Comparison of ENCODE assay signal across 15 cellular contexts in the genomic region with DNA sequence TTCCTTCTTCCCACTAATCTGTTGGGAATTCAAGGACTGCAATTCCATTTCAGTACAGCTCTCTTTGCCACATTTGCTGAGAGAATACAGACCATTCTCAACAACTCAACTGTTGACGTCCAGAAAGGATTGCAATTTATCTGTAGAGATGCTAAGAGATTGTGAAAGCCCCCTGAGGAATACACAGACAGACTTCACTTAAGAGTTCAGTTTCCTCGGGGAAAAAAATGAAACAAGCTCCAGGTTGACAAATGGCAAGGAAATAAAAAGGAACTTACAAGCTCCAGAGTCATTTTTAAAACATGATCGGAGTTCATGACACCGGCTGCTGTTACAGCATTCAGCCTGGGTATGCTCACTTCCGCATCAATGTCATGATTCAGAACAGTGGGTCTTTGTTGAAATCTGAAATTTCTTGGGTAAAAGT. TPM values are rescaled to one million over a fixed set of nuclear protein-coding genes. Genes with fewer than 3 reads are reported as not detected.
DNase-seq lines count a peak whose midpoint lies in the region; ATAC-seq and TF ChIP-seq lines count a peak whose summit lies in the region.
"Had no signal": no experiment of that assay in that cellular context is flagged by ENCODE, and none has a peak within 500 bp of the region (broad histone marks: within the 10 kb centered on the region; RNA-seq: fewer than 3 reads in every experiment).

No MANE protein-coding gene starts in this region.

- H3K4me2 ChIP-seq in skeletal muscle satellite cell (ENCODE audit: low read length): peak overlapping the region; percentile 60

- no peak overlapping the region for H3K9ac ChIP-seq in skeletal muscle satellite cell (ENCODE audit: low read depth, low read length)

- no peak for DNase-seq in left ventricle myocardium superior
- DNase-seq in activated T-cell treated with anti-CD3 and anti-CD28 coated beads, Interleukin-2, amount 50 U/mL, for 48 hours: no peak
- no peak for DNase-seq in central memory CD4-positive, alpha-beta T cell
- no peak for DNase-seq in activated CD4-positive, alpha-beta memory T cell treated with anti-CD3 and anti-CD28 coated beads, Interleukin-2, amount 10 ng/mL, durations not matched to agents 7 days and 5 days
- DNase-seq in NCI-H187 (lab: John Stamatoyannopoulos, UW): no peak
- DNase-seq: activated CD8-positive, alpha-beta T cell treated with anti-CD3 and anti-CD28 coated beads, Interleukin-2, amount 10 ng/mL, durations not matched to agents 7 days and 5 days; activated naive CD4-positive, alpha-beta T cell treated with anti-CD3 and anti-CD28 coated beads, Interleukin-2, amount 10 ng/mL, durations not matched to agents 7 days and 5 days; C1 segment of cervical spinal cord; NCI-H2107; OCI-M1; T-helper 17 cell had no signal

- H3K36me3 ChIP-seq in skeletal muscle satellite cell (ENCODE audit: insufficient read depth, low read length): no peaks in the 10 kb centered on the region

- H3K4me1 Mint-ChIP-seq in activated CD4-positive, alpha-beta memory T cell treated with anti-CD3 and anti-CD28 coated beads, Interleukin-2, amount 10 ng/mL, durations not matched to agents 7 days and 5 days: no peaks in the 10 kb centered on the region
- H3K4me1 Mint-ChIP-seq: T-helper 17 cell had no signal

- no peak overlapping the region for H3K4me3 Mint-ChIP-seq in activated CD4-positive, alpha-beta memory T cell treated with anti-CD3 and anti-CD28 coated beads, Interleukin-2, amount 10 ng/mL, durations not matched to agents 7 days and 5 days
- H3K4me3 Mint-ChIP-seq: activated CD8-positive, alpha-beta T cell treated with anti-CD3 and anti-CD28 coated beads, Interleukin-2, amount 10 ng/mL, durations not matched to agents 7 days and 5 days; activated naive CD4-positive, alpha-beta T cell treated with anti-CD3 and anti-CD28 coated beads, Interleukin-2, amount 10 ng/mL, durations not matched to agents 7 days and 5 days; T-helper 17 cell had no signal

- no peak overlapping the region for H3K27ac Mint-ChIP-seq in activated CD4-positive, alpha-beta memory T cell treated with anti-CD3 and anti-CD28 coated beads, Interleukin-2, amount 10 ng/mL, durations not matched to agents 7 days and 5 days
- H3K27ac Mint-ChIP-seq: activated CD8-positive, alpha-beta T cell treated with anti-CD3 and anti-CD28 coated beads, Interleukin-2, amount 10 ng/mL, durations not matched to agents 7 days and 5 days; activated naive CD4-positive, alpha-beta T cell treated with anti-CD3 and anti-CD28 coated beads, Interleukin-2, amount 10 ng/mL, durations not matched to agents 7 days and 5 days; T-helper 17 cell had no signal

- no peaks in the 10 kb centered on the region for H3K9me3 ChIP-seq in skeletal muscle satellite cell (replicated peaks; ENCODE audit: low read length)

- H3K9me3 Mint-ChIP-seq in activated CD4-positive, alpha-beta memory T cell treated with anti-CD3 and anti-CD28 coated beads, Interleukin-2, amount 10 ng/mL, durations not matched to agents 7 days and 5 days: no peaks in the 10 kb centered on the region

- intact Hi-C loops in left ventricle myocardium superior (cut with micrococcal nuclease): no loop called here

- ATAC-seq in GM18868 (IDR thresholded peaks at IDR 0.05; ENCODE audit: unreplicated experiment): peak; percentile 65
- ATAC-seq in SK-N-SH treated with all-trans-retinoic acid at 6 μM for 48 hours: no peak
- peak; percentile 85 for ATAC-seq in left ventricle myocardium superior
- ATAC-seq: activated CD8-positive, alpha-beta T cell treated with anti-CD3 and anti-CD28 coated beads, Interleukin-2, amount 10 ng/mL, durations not matched to agents 7 days and 5 days; T-helper 17 cell had no signal

- POLR2A ChIA-PET in activated CD4-positive, alpha-beta memory T cell treated with anti-CD3 and anti-CD28 coated beads, Interleukin-2, amount 10 ng/mL, durations not matched to agents 7 days and 5 days (lab: Charles Lee): no interaction called here

- H3K27me3 Mint-ChIP-seq in activated CD4-positive, alpha-beta memory T cell treated with anti-CD3 and anti-CD28 coated beads, Interleukin-2, amount 10 ng/mL, durations not matched to agents 7 days and 5 days: peaks cover 19% of the 10 kb centered on the region
- H3K27me3 Mint-ChIP-seq: T-helper 17 cell had no signal

- H3K27me3 ChIP-seq in skeletal muscle satellite cell (ENCODE audit: control insufficient read depth, insufficient read depth, low read length): no peaks in the 10 kb centered on the region

- H3K36me3 Mint-ChIP-seq in activated CD4-positive, alpha-beta memory T cell treated with anti-CD3 and anti-CD28 coated beads, Interleukin-2, amount 10 ng/mL, durations not matched to agents 7 days and 5 days (ENCODE audit: low read depth): no peaks in the 10 kb centered on the region

- no peak overlapping the region for H3K4me3 ChIP-seq in skeletal muscle satellite cell (ENCODE audit: low read length)

- peaks cover 11% of the 10 kb centered on the region for H3K4me1 ChIP-seq in skeletal muscle satellite cell (ENCODE audit: control insufficient read depth, insufficient read depth, low read length)

- CTCF ChIA-PET in activated CD4-positive, alpha-beta memory T cell treated with anti-CD3 and anti-CD28 coated beads, Interleukin-2, amount 10 ng/mL, durations not matched to agents 7 days and 5 days (lab: Charles Lee): interaction anchor here (0.8 to 4.0 kb wide), 2 partner anchors 10 to 13 kb away, joined by 3 to 20 read pairs; no protein-coding TSS in a partner anchor

TF ChIP-seq in SK-N-SH treated with all-trans-retinoic acid at 6 μM for 48 hours, 23 proteins besides CTCF, POLR2A, EP300 and RAD21:
- no peak for TF ChIP-seq ZNF70 (CRISPR knock-in tag; IDR thresholded peaks at IDR 0.05)
- no peak for TF ChIP-seq ZFP30 (CRISPR knock-in tag; IDR thresholded peaks at IDR 0.05)
- no peak for TF ChIP-seq TOX (CRISPR knock-in tag; IDR thresholded peaks at IDR 0.05; ENCODE audit: borderline replicate concordance)
- 0 out of 2 replicates have a peak, but pooled peaks have one; percentile 19 for TF ChIP-seq ISL1 (CRISPR knock-in tag; IDR thresholded peaks at IDR 0.05)
- TF ChIP-seq, protein P1, sequence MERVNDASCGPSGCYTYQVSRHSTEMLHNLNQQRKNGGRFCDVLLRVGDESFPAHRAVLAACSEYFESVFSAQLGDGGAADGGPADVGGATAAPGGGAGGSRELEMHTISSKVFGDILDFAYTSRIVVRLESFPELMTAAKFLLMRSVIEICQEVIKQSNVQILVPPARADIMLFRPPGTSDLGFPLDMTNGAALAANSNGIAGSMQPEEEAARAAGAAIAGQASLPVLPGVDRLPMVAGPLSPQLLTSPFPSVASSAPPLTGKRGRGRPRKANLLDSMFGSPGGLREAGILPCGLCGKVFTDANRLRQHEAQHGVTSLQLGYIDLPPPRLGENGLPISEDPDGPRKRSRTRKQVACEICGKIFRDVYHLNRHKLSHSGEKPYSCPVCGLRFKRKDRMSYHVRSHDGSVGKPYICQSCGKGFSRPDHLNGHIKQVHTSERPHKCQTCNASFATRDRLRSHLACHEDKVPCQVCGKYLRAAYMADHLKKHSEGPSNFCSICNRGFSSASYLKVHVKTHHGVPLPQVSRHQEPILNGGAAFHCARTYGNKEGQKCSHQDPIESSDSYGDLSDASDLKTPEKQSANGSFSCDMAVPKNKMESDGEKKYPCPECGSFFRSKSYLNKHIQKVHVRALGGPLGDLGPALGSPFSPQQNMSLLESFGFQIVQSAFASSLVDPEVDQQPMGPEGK (CRISPR knock-in tag; IDR thresholded peaks at IDR 0.05; ENCODE audit: borderline replicate concordance): no peak
- TF ChIP-seq, protein P2, sequence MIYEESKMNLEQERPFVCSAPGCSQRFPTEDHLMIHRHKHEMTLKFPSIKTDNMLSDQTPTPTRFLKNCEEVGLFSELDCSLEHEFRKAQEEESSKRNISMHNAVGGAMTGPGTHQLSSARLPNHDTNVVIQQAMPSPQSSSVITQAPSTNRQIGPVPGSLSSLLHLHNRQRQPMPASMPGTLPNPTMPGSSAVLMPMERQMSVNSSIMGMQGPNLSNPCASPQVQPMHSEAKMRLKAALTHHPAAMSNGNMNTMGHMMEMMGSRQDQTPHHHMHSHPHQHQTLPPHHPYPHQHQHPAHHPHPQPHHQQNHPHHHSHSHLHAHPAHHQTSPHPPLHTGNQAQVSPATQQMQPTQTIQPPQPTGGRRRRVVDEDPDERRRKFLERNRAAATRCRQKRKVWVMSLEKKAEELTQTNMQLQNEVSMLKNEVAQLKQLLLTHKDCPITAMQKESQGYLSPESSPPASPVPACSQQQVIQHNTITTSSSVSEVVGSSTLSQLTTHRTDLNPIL (CRISPR knock-in tag; IDR thresholded peaks at IDR 0.05; ENCODE audit: low read depth): no peak
- no peak for TF ChIP-seq SNAI2 (CRISPR knock-in tag; IDR thresholded peaks at IDR 0.05)
- TF ChIP-seq GLIS3 (CRISPR knock-in tag; IDR thresholded peaks at IDR 0.05): no peak
- no peak for TF ChIP-seq TCF4 (CRISPR knock-in tag; IDR thresholded peaks at IDR 0.05; ENCODE audit: borderline replicate concordance)

RNA-seq across cellular contexts. Expression of a gene that starts 13.8 kb away (rescaled TPM):
- total RNA-seq in left ventricle myocardium superior: not detected
- not detected in 2 replicates for total RNA-seq in skeletal muscle satellite cell (2012; rRNA removed)
- total RNA-seq in activated CD4-positive, alpha-beta memory T cell treated with anti-CD3 and anti-CD28 coated beads, Interleukin-2, amount 10 ng/mL, durations not matched to agents 7 days and 5 days: under 1 TPM; 0.40 to 0.53 TPM
- total RNA-seq: fibroblast of lung had no signal

RNA-seq across cellular contexts. Expression of a gene that starts 35.6 kb away (rescaled TPM):
- 5.0 TPM for total RNA-seq in left ventricle myocardium superior
- 0.66 and 2.0 TPM in 2 replicates for total RNA-seq in skeletal muscle satellite cell (2012; rRNA removed)
- total RNA-seq in activated CD4-positive, alpha-beta memory T cell treated with anti-CD3 and anti-CD28 coated beads, Interleukin-2, amount 10 ng/mL, durations not matched to agents 7 days and 5 days: 10 to 100 TPM; 11.7 to 12.0 TPM
